1 cellular context compared by ENCODE assay signal in the genomic region with DNA sequence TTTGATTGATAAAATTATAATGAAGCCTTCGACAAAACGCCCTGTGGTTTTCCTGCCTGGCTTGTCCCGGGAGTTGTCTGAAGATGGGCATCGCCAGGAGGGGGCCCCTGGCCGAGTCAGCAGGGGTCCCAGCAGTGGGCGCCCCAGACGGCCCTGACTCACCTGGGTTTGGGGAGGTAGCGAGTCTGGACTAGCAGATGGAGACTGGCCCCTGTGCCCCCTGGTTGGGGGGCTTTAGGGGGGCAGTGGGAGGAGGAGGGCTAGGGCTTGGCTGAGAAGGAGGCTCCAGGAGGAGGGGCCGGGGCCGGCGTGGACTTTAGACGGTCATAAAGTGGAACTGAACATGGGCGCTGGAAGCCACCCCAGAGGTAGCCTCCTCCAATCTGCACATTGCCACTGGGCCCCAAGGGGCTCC.
TF ChIP-seq lines count a peak whose summit lies in the region.

No MANE protein-coding gene starts in this region.

TF ChIP-seq in IMR-90, 13 proteins besides CTCF, POLR2A, EP300 and RAD21:
- TF ChIP-seq CHD1 (IDR thresholded peaks at IDR 0.05; ENCODE audit: low read depth, low read length), result no peak
- TF ChIP-seq FOS (IDR thresholded peaks at IDR 0.05; ENCODE audit: low read depth, low read length), result peak; percentile 32; the same call in 1 of the 2 replicates
- TF ChIP-seq MAZ (IDR thresholded peaks at IDR 0.05; ENCODE audit: borderline replicate concordance, low read depth, low read length), result peak; percentile 61
